In genomic region chr12:203462-204260, GRCh38 we compare ENCODE assay signal across 8 cellular contexts. TPM values are rescaled to one million over a fixed set of nuclear protein-coding genes. Genes with fewer than 3 reads are reported as not detected.
A peak's percentile ranks its signal among the peaks of the same experiment; 100 is the strongest.
DNase-seq lines count a peak whose midpoint lies in the region; ATAC-seq, FAIRE-seq and TF ChIP-seq lines count a peak whose summit lies in the region.

No MANE protein-coding gene starts in this region.

- H2AFZ ChIP-seq in K562 (ENCODE audit: low read depth, low read length): no peak overlapping the region

- DNase-seq in H7 (peak; percentile 95), K562 (ENCODE audit: extremely low read depth in 1 of 4, low spot score in 3 of 4) (peak in 3 of 4 experiments; percentile 22 to 63 (median 62)), urothelium cell line (ENCODE audit: low spot score) (no peak)

- CTCF ChIA-PET in K562 (lab: Yijun Ruan, JAX; ENCODE audit: low intra/inter-chr PET ratio): no interaction called here

- 0 out of 2 replicates have a peak, but pooled peaks cover 6% of the 10 kb centered on the region for H4K20me1 ChIP-seq in K562 (replicated peaks; ENCODE audit: control insufficient read depth, insufficient read depth, low read length)

- intact Hi-C loops in K562 (cut with micrococcal nuclease): no loop called here

- H3K27me3 ChIP-seq in H7 (ENCODE audit: control insufficient read depth, insufficient read depth, low read length): peaks cover 48% of the 10 kb centered on the region
- peaks cover 26 to 63% of the 10 kb centered on the region in 2 experiments for H3K27me3 ChIP-seq in K562 (ENCODE audit: control insufficient read depth in 2 of 2, insufficient read depth in 2 of 2, low read length in 2 of 2)
- peaks cover 50% of the 10 kb centered on the region for H3K27me3 ChIP-seq in iPS-18a (ENCODE audit: control insufficient read depth, insufficient read depth, low read length)
- H3K27me3 ChIP-seq in skeletal muscle tissue (ENCODE audit: control insufficient read depth in 3 of 3, insufficient read depth in 3 of 3, low read length in 3 of 3): peaks cover 0 to 14% (median 11%) of the 10 kb centered on the region in 3 donors

- BruUV-seq in K562 (replicated peaks; lab: Mats Ljungman, UMichigan): no TSS peak

- H3K4me1 ChIP-seq in K562 (replicated peaks in 1 of 2; ENCODE audit: control insufficient read depth in 2 of 2, insufficient read depth in 2 of 2, low read length in 2 of 2): peaks cover 2 to 12% of the 10 kb centered on the region in 2 experiments; a peak in 4 of 5 replicates
- H3K4me1 ChIP-seq in iPS-18a (ENCODE audit: control insufficient read depth, low read depth, low read length): peaks cover 6% of the 10 kb centered on the region
- H3K4me1 ChIP-seq in skeletal muscle tissue (ENCODE audit: control insufficient read depth in 3 of 3, insufficient read depth in 3 of 3, low read length in 3 of 3): peaks cover 31 to 39% (median 31%) of the 10 kb centered on the region in 3 donors

- no peaks in the 10 kb centered on the region for H3K9me1 ChIP-seq in K562 (ENCODE audit: control insufficient read depth, insufficient read depth, low read length)

- TF ChIP-seq EP300 in K562 (IDR thresholded peaks at IDR 0.05; ENCODE audit: low read length): no peak

- H3K9me3 ChIP-seq in K562 (replicated peaks; ENCODE audit: control insufficient read depth, insufficient read depth, low read depth, low read length) (no peaks in the 10 kb centered on the region), iPS-18a (ENCODE audit: control insufficient read depth, low read depth, low read length) (no peaks in the 10 kb centered on the region), skeletal muscle tissue (ENCODE audit: control insufficient read depth in 3 of 3, low read length in 3 of 3) (no peaks in the 10 kb centered on the region)

- POLR2A ChIA-PET in K562 (lab: Yijun Ruan, JAX): no interaction called here

- no peak for TF ChIP-seq RAD21 in K562 (CRISPR knock-in tag; conservative IDR thresholded peaks at IDR 0.05 in 1 of 2, IDR thresholded peaks at IDR 0.05 in 1 of 2)

- H3K79me2 ChIP-seq in K562 (ENCODE audit: control insufficient read depth, insufficient read depth, low read length): no peaks in the 10 kb centered on the region

- H3K4me3 ChIP-seq in H7 (ENCODE audit: insufficient read depth, low read depth, low read length) (peak overlapping the region; percentile 62), K562 (peak overlapping the region; percentile 33), iPS-18a (ENCODE audit: low read length) (peak overlapping the region; percentile 71), skeletal muscle tissue (ENCODE audit: low read length in 3 of 3) (peak overlapping the region; percentile 51 to 70 (median 61))

- H3K9ac ChIP-seq in K562 (ENCODE audit: insufficient read depth in 1 of 2, low read depth in 2 of 2, low read length in 2 of 2) (peak overlapping the region in 1 of 2 experiments; percentile 45; a peak in 1 of 4 replicates), iPS-18a (ENCODE audit: low read length) (no peak overlapping the region), skeletal muscle tissue (ENCODE audit: low read depth in 1 of 3, low read length in 3 of 3) (peak overlapping the region in 1 of 3 donors; percentile 64)

- H3K36me3 ChIP-seq in H7 (replicated peaks; ENCODE audit: control insufficient read depth, insufficient read depth, low read length) (no peaks in the 10 kb centered on the region), K562 (ENCODE audit: control insufficient read depth, insufficient read depth, low read length) (no peaks in the 10 kb centered on the region), iPS-18a (ENCODE audit: control insufficient read depth, low read depth, low read length) (no peaks in the 10 kb centered on the region), skeletal muscle tissue (ENCODE audit: control insufficient read depth in 3 of 3, insufficient read depth in 3 of 3, low read length in 3 of 3) (no peaks in the 10 kb centered on the region)

- ATAC-seq in K562 (peak; percentile 80), HG03045 (IDR thresholded peaks at IDR 0.05; ENCODE audit: unreplicated experiment) (no peak), GM18858 (IDR thresholded peaks at IDR 0.05; ENCODE audit: unreplicated experiment) (no peak), HG02840 (IDR thresholded peaks at IDR 0.05; ENCODE audit: low FRiP score, unreplicated experiment) (no peak)

- FAIRE-seq in K562 (lab: Jason Lieb, UNC) (no peak), urothelium cell line (lab: Jason Lieb, UNC) (no peak)

- H3K27ac ChIP-seq in K562 (ENCODE audit: extremely low read depth, low read depth, low read length) (no peak overlapping the region), iPS-18a (ENCODE audit: low read length) (no peak overlapping the region), skeletal muscle tissue (ENCODE audit: low read depth, low read length) (no peak overlapping the region)

- peak overlapping the region; percentile 11 for H3K4me2 ChIP-seq in K562 (ENCODE audit: insufficient read depth, low read length)

- 4% methylated on average over 13 of the region's 84 CpGs for WGBS in K562 (ENCODE audit: insufficient coverage, low coverage, missing lambda C conversion rate)

- no peak for TF ChIP-seq CTCF in K562 (IDR thresholded peaks at IDR 0.05 in 2 of 3, conservative IDR thresholded peaks at IDR 0.05 in 1 of 3; ENCODE audit: insufficient read depth in 2 of 3, low read depth in 1 of 3, low read length in 3 of 3)

- in situ Hi-C loops in K562 (cut with MboI): no loop called here

- TF ChIP-seq POLR2A in K562 (conservative IDR thresholded peaks at IDR 0.05): no peak

TF ChIP-seq in K562, 482 proteins besides CTCF, POLR2A, EP300 and RAD21:
- TF ChIP-seq EZH2 (IDR thresholded peaks at IDR 0.05; ENCODE audit: borderline replicate concordance, low read depth, low read length) (0 out of 2 replicates have a peak, but pooled peaks have one; percentile 42), NRF1 (conservative IDR thresholded peaks at IDR 0.05 in 1 of 2, IDR thresholded peaks at IDR 0.05 in 1 of 2) (peak in 1 of 2 experiments; percentile 10; a peak in 2 of 4 replicates), CHD1 (IDR thresholded peaks at IDR 0.05; ENCODE audit: low read length) (no peak), VEZF1 (CRISPR knock-in tag; IDR thresholded peaks at IDR 0.05) (0 out of 2 replicates have a peak, but pooled peaks have one; percentile 33), TAF7 (tag; IDR thresholded peaks at IDR 0.05) (no peak)

RNA-seq across cellular contexts. Expression of gene SLC6A12, which starts 10.3 kb away (rescaled TPM):
- 0.31 TPM in 1 of 2 replicates, not detected in the other for total RNA-seq in H7 (2014; rRNA removed; shearing (Covaris generic))
- total RNA-seq in K562 (2011; cell fraction: chromatin; rRNA removed; ENCODE audit: low replicate concordance): 0.32 TPM in 1 of 2 replicates, not detected in the other
- total RNA-seq in K562 (2011; cell fraction: nucleolus; rRNA removed): not detected in 2 replicates
- total RNA-seq in K562 (2011; cell fraction: nucleoplasm; rRNA removed): not detected in 2 replicates
- total RNA-seq in K562 (2014; rRNA removed): not detected in 2 replicates
- not detected in 2 replicates for total RNA-seq in K562 (2014; rRNA removed; fragmentation: Illumina TruSeq; extraction: Trizol)
- not detected in 2 replicates for total RNA-seq in K562 (2015; rRNA removed; fragmentation: Illumina TruSeq; extraction: Trizol)
- total RNA-seq in K562 (2021): not detected in 2 replicates
- 0.04 TPM in 1 of 2 replicates, not detected in the other for polyA plus RNA-seq in K562 (2011; rRNA removed)
- polyA plus RNA-seq in K562 (2011; cell fraction: cytosol; rRNA removed): 0.03 TPM in 1 of 2 replicates, not detected in the other
- polyA plus RNA-seq in K562 (2011; cell fraction: nucleus; rRNA removed): 0.28 TPM in 1 of 2 replicates, not detected in the other
- polyA plus RNA-seq in K562 (2012): 0.46 TPM in 1 of 2 replicates, not detected in the other
- not detected in 2 replicates for polyA plus RNA-seq in K562 (2014; fragmentation: Illumina TruSeq; extraction: Trizol)
- polyA plus RNA-seq in K562 (2014; fragmentation: Nextera tagmentation; extraction: Ambion mirVana): not detected
- not detected in 2 replicates for polyA plus RNA-seq in K562 (2014; rRNA removed)
- 0.14 TPM in 1 of 2 replicates, not detected in the other for polyA minus RNA-seq in K562 (2011; rRNA and poly(A)+ RNA removed)
- not detected in 2 replicates for polyA minus RNA-seq in K562 (2011; cell fraction: cytosol; rRNA and poly(A)+ RNA removed)
- polyA minus RNA-seq in K562 (2011; cell fraction: nucleus; rRNA and poly(A)+ RNA removed): not detected in 2 replicates
- total RNA-seq in skeletal muscle tissue: not detected

RNA-seq across cellular contexts. Expression of gene SLC6A13, which starts 59.0 kb away (rescaled TPM):
- not detected in 2 replicates for total RNA-seq in H7 (2014; rRNA removed; shearing (Covaris generic))
- total RNA-seq in K562 (2011; cell fraction: chromatin; rRNA removed; ENCODE audit: low replicate concordance): 1.0 TPM in 1 of 2 replicates, not detected in the other
- not detected in 2 replicates for total RNA-seq in K562 (2011; cell fraction: nucleolus; rRNA removed)
- total RNA-seq in K562 (2011; cell fraction: nucleoplasm; rRNA removed): not detected in 2 replicates
- total RNA-seq in K562 (2014; rRNA removed) (not detected in 2 replicates), K562 (2014; rRNA removed; fragmentation: Illumina TruSeq; extraction: Trizol) (0.22 TPM in 1 of 2 replicates, not detected in the other), K562 (2015; rRNA removed; fragmentation: Illumina TruSeq; extraction: Trizol) (not detected in 2 replicates), K562 (2021) (0.33 and 0.38 TPM in 2 replicates), skeletal muscle tissue (2.6 TPM)
- polyA plus RNA-seq in K562 (2011; rRNA removed) (0.09 TPM in 1 of 2 replicates, not detected in the other), K562 (2014; fragmentation: Illumina TruSeq; extraction: Trizol) (0.09 TPM in 1 of 2 replicates, not detected in the other), K562 (2014; fragmentation: Nextera tagmentation; extraction: Ambion mirVana) (under 1 TPM in 1 of 2 experiments, not detected in 1; 0.06 TPM), K562 (2014; rRNA removed) (0.30 TPM in 1 of 2 replicates, not detected in the other)
- polyA plus RNA-seq in K562 (2011; cell fraction: cytosol; rRNA removed): 0.04 TPM in 1 of 2 replicates, not detected in the other
- polyA plus RNA-seq in K562 (2011; cell fraction: nucleus; rRNA removed): 0.28 TPM in 1 of 2 replicates, not detected in the other
- polyA plus RNA-seq in K562 (2012): 0.29 and 2.7 TPM in 2 replicates
- 1.9 TPM in 1 of 2 replicates, not detected in the other for polyA minus RNA-seq in K562 (2011; rRNA and poly(A)+ RNA removed)
- polyA minus RNA-seq in K562 (2011; cell fraction: cytosol; rRNA and poly(A)+ RNA removed): not detected in 2 replicates
- 0.44 TPM in 1 of 2 replicates, not detected in the other for polyA minus RNA-seq in K562 (2011; cell fraction: nucleus; rRNA and poly(A)+ RNA removed)
